ENCODE assay signal across 6 cellular contexts in the genomic region with DNA sequence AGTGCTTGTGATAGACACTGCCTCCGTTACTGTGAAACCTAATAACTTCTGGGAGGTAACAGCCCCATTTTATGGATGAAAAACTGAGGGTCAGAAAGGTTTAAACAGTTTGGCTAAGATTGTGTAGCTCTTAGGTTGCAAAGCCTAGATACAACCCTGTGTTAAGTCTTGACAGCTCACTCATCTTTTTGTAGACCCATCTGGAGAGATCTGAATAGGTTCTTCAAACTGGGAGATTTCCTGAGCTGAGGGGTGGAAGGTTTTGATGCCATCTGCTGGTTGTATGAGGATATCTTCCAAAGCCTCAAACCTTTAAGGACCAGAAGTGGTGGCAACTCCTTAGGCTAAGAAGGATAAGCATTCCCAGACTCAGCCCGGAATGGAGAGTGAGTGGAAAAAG. TPM values are rescaled to one million over a fixed set of nuclear protein-coding genes. Genes with fewer than 3 reads are reported as not detected.
DNase-seq lines count a peak whose midpoint lies in the region; ATAC-seq and TF ChIP-seq lines count a peak whose summit lies in the region.

No MANE protein-coding gene starts in this region.

- H3K27ac ChIP-seq in HEK293 (ENCODE audit: extremely low read depth, low read depth, low read length): no peak overlapping the region
- H3K27ac ChIP-seq in RWPE1: peak overlapping the region; percentile 84; the same call in 1 of the 2 replicates

- no peak for ATAC-seq in HG03354 (IDR thresholded peaks at IDR 0.05; ENCODE audit: poor library complexity, severe bottlenecking, unreplicated experiment)

- CTCF ChIA-PET in HEK293 (lab: Yijun Ruan, JAX): interaction anchor here (0.6 to 8.6 kb wide), 27 partner anchors 10 to 872 kb away, joined by 3 to 183 read pairs (median 4); partner anchors contain the start of genes TIMM10 and UBE2L6
- CTCF ChIA-PET in RWPE1 (lab: Yijun Ruan, JAX): interaction anchor here (0.5 to 5.5 kb wide), 13 partner anchors 26 to 936 kb away, joined by 3 to 72 read pairs (median 3); partner anchors contain the start of genes RTN4RL2 and UBE2L6

- H3K9me3 ChIP-seq in HEK293 (ENCODE audit: control insufficient read depth, insufficient read depth, low read depth, low read length): no peaks in the 10 kb centered on the region

- no peaks in the 10 kb centered on the region; the same call in 1 of the 2 replicates for H3K4me1 ChIP-seq in HEK293 (ENCODE audit: control insufficient read depth, insufficient read depth, low read length)

- POLR2A ChIA-PET in HEK293 (lab: Yijun Ruan, JAX) (interaction anchor here (1.0 to 1.4 kb wide), 5 partner anchors 37 to 296 kb away, joined by 3 to 6 read pairs (median 3); partner anchors contain the start of gene RTN4RL2), RWPE1 (lab: Yijun Ruan, JAX; ENCODE audit: low non-redundant PET) (interaction anchor here (0.6 kb wide), 2 partner anchors 20 to 137 kb away, joined by 3 to 8 read pairs; no protein-coding TSS in a partner anchor)

- peak; percentile 42 for DNase-seq in AG09319 (ENCODE audit: extremely low read depth, low read depth)
- peak; percentile 61 for DNase-seq in RWPE1 (ENCODE audit: low spot score)
- DNase-seq in inferior parietal cortex (ENCODE audit: extremely low spot score): peak; percentile 66
- no peak for DNase-seq in occipital lobe (lab: John Stamatoyannopoulos, UW)

- TF ChIP-seq CTCF in AG09319 (IDR thresholded peaks at IDR 0.05; ENCODE audit: low read depth, low read length) (peak; percentile 66), HEK293 (tag by site-specific recombination; IDR thresholded peaks at IDR 0.05) (no peak), RWPE1 (conservative IDR thresholded peaks at IDR 0.05; ENCODE audit: low read depth) (peak; percentile 66)

- H3K4me3 ChIP-seq in HEK293 (ENCODE audit: low read depth, low read length): no peak overlapping the region

- H3K36me3 ChIP-seq in HEK293 (ENCODE audit: control insufficient read depth in 2 of 2, insufficient read depth in 1 of 2, low read length in 2 of 2): no peaks in the 10 kb centered on the region

TF ChIP-seq in HEK293, 187 proteins besides CTCF, POLR2A, EP300 and RAD21:
- no peak for TF ChIP-seq ZNF626 (tag by site-specific recombination; IDR thresholded peaks at IDR 0.05)
- TF ChIP-seq ZNF76 (tag by site-specific recombination; IDR thresholded peaks at IDR 0.05; ENCODE audit: borderline replicate concordance, low read depth): no peak
- no peak for TF ChIP-seq YY1 (tag by site-specific recombination; IDR thresholded peaks at IDR 0.05)
- no peak for TF ChIP-seq ZNF280C (tag by site-specific recombination; IDR thresholded peaks at IDR 0.05)
- no peak for TF ChIP-seq ZNF747 (tag by site-specific recombination; IDR thresholded peaks at IDR 0.05)
- peak; percentile 49 for TF ChIP-seq ZNF654 (tag by site-specific recombination; IDR thresholded peaks at IDR 0.05; ENCODE audit: low read depth)

RNA-seq across cellular contexts. Expression of gene YPEL4, which starts 8.3 kb away (rescaled TPM):
- 3.6 TPM for total RNA-seq in occipital lobe

RNA-seq across cellular contexts. Expression of gene CLP1, which starts 16.1 kb away (rescaled TPM):
- total RNA-seq in occipital lobe: 15.1 TPM

RNA-seq across cellular contexts. Expression of gene ZDHHC5, which starts 26.5 kb away (rescaled TPM):
- 18.6 TPM for total RNA-seq in occipital lobe

RNA-seq across cellular contexts. Expression of gene SERPING1, which starts 43.9 kb away (rescaled TPM):
- 9.0 TPM for total RNA-seq in occipital lobe
